ENCODE assay signal across 23 cellular contexts in the genomic region with DNA sequence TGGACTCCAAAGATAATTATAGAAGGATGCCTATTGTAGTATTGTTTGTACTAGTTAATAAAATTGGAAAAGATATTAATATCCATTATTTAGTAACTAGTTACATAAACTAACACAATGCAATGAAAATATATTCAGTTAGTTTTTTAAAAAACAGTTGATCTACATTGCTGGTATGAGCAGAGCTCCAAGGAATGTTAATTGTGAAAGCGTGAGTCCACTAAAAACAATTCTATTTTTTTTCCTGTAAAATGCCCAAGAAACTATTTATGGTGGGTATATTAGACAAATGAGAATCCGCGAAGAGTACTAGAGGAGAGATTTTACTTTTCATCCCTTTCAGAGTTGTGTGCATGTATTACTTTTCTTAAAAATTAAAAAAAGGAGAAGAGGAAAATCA.
"Had no signal": no experiment of that assay in that cellular context is flagged by ENCODE, and none has a peak within 500 bp of the region (broad histone marks: within the 10 kb centered on the region; RNA-seq: fewer than 3 reads in every experiment).

No MANE protein-coding gene starts in this region.

- H3K4me1 ChIP-seq: heart right ventricle, psoas muscle, right atrium auricular region, upper lobe of left lung had no signal

- H3K27me3 Mint-ChIP-seq: activated naive CD8-positive, alpha-beta T cell treated with anti-CD3 and anti-CD28 coated beads, Interleukin-2, amount 50 U/mL, for 24 hours; brain; dendritic cell treated with granulocyte-macrophage colony-stimulating factor and Interleukin-4, amounts not matched to agents 40 ng/mL and 50 ng/mL, for 4 days; naive thymus-derived CD4-positive, alpha-beta T cell had no signal

- H3K27me3 ChIP-seq: heart right ventricle, left lung, ovary, right atrium auricular region, upper lobe of left lung had no signal

- H3K9me3 Mint-ChIP-seq: activated naive CD8-positive, alpha-beta T cell treated with anti-CD3 and anti-CD28 coated beads, Interleukin-2, amount 50 U/mL, for 24 hours; brain; dendritic cell treated with granulocyte-macrophage colony-stimulating factor and Interleukin-4, amounts not matched to agents 40 ng/mL and 50 ng/mL, for 4 days; naive thymus-derived CD4-positive, alpha-beta T cell had no signal

- H3K27ac Mint-ChIP-seq: activated naive CD8-positive, alpha-beta T cell treated with anti-CD3 and anti-CD28 coated beads, Interleukin-2, amount 50 U/mL, for 24 hours; dendritic cell treated with granulocyte-macrophage colony-stimulating factor and Interleukin-4, amounts not matched to agents 40 ng/mL and 50 ng/mL, for 4 days; naive thymus-derived CD4-positive, alpha-beta T cell had no signal

- DNase-seq: activated CD4-positive, alpha-beta T cell treated with anti-CD3 and anti-CD28 coated beads, Interleukin-2, amount 50 U/mL, for 48 hours; activated CD8-positive, alpha-beta memory T cell treated with anti-CD3 and anti-CD28 coated beads, Interleukin-2, amount 50 U/mL, for 48 hours; activated gamma-delta T cell; activated naive CD4-positive, alpha-beta T cell treated with anti-CD3 and anti-CD28 coated beads, Interleukin-2, amount 50 U/mL, for 16 hours; activated naive CD8-positive, alpha-beta T cell treated with anti-CD3 and anti-CD28 coated beads, Interleukin-2, amount 50 U/mL, for 24 hours; activated T-cell treated with anti-CD3 and anti-CD28 coated beads, Interleukin-2, amount 50 U/mL, for 48 hours; aorta; effector memory CD4-positive, alpha-beta T cell; heart right ventricle; left lung; naive thymus-derived CD4-positive, alpha-beta T cell; ovary; psoas muscle; stimulated activated CD4-positive, alpha-beta T cell treated with anti-CD3 and anti-CD28 coated beads, Interleukin-4, amount 100 ng/mL, for 24 hours; stimulated activated naive CD4-positive, alpha-beta T cell treated with Interleukin-2 at 50 U/mL for 16 hours; T-helper 1 cell; T-helper 9 cell; upper lobe of left lung had no signal

- H3K27ac ChIP-seq: heart right ventricle, ovary, psoas muscle, right atrium auricular region, upper lobe of left lung had no signal

- H3K9me3 ChIP-seq: heart right ventricle, left lung, ovary, psoas muscle, right atrium auricular region, upper lobe of left lung had no signal

- H3K4me1 Mint-ChIP-seq: activated naive CD8-positive, alpha-beta T cell treated with anti-CD3 and anti-CD28 coated beads, Interleukin-2, amount 50 U/mL, for 24 hours had no signal

- H3K36me3 Mint-ChIP-seq: brain had no signal

- H3K4me3 ChIP-seq: heart right ventricle, left lung, lung, ovary, psoas muscle, right atrium auricular region, upper lobe of left lung had no signal

- H3K4me3 Mint-ChIP-seq: activated naive CD8-positive, alpha-beta T cell treated with anti-CD3 and anti-CD28 coated beads, Interleukin-2, amount 50 U/mL, for 24 hours; dendritic cell treated with granulocyte-macrophage colony-stimulating factor and Interleukin-4, amounts not matched to agents 40 ng/mL and 50 ng/mL, for 4 days had no signal

- ATAC-seq: activated naive CD8-positive, alpha-beta T cell treated with anti-CD3 and anti-CD28 coated beads, Interleukin-2, amount 50 U/mL, for 24 hours; esophagus mucosa; heart right ventricle; left lung; naive thymus-derived CD4-positive, alpha-beta T cell; psoas muscle had no signal

- H3K36me3 ChIP-seq: heart right ventricle, ovary, right atrium auricular region, upper lobe of left lung had no signal
